Comparison of ENCODE assay signal across 20 cellular contexts in genomic region chr9:134253596-134254205, GRCh38.
DNase-seq lines count a peak whose midpoint lies in the region; TF ChIP-seq lines count a peak whose summit lies in the region.
"Had no signal": no experiment of that assay in that cellular context is flagged by ENCODE, and none has a peak within 500 bp of the region (broad histone marks: within the 10 kb centered on the region; RNA-seq: fewer than 3 reads in every experiment).

No MANE protein-coding gene starts in this region.

- H3K9ac ChIP-seq in endodermal cell (ENCODE audit: extremely low read depth, low read length, poor library complexity, severe bottlenecking) = no peak overlapping the region
- H3K9ac ChIP-seq: BLaER1 treated with 17β-estradiol and CSF1 and Interleukin-3, amounts not matched to agents 10 nM and 100 nM had no signal

- H3K27ac Mint-ChIP-seq in neural crest cell (ENCODE audit: unreplicated experiment) = peak overlapping the region; percentile 65
- H3K27ac Mint-ChIP-seq in endodermal cell = no peak overlapping the region
- H3K27ac Mint-ChIP-seq: activated naive CD8-positive, alpha-beta T cell; activated T-cell treated with anti-CD3 and anti-CD28 coated beads, Interleukin-2, amount 50 U/mL, for 72 hours had no signal

- H3K27ac ChIP-seq in esophagus squamous epithelium (no peak overlapping the region), ascending aorta (no peak overlapping the region), endodermal cell (ENCODE audit: low read depth, low read length) (no peak overlapping the region)
- H3K27ac ChIP-seq: BLaER1 treated with 17β-estradiol and CSF1 and Interleukin-3, amounts not matched to agents 10 nM and 100 nM; epithelial cell of prostate; left lung had no signal

- H3K4me1 Mint-ChIP-seq in neural crest cell (no peaks in the 10 kb centered on the region), endodermal cell (peaks cover 3% of the 10 kb centered on the region)

- no peak for TF ChIP-seq POLR2A in esophagus squamous epithelium (IDR thresholded peaks at IDR 0.05)

- intact Hi-C loops in esophagus squamous epithelium (cut with DNase I) (no loop called here), ascending aorta (cut with DNase I) (no loop called here)

- H3K9me3 ChIP-seq in MG63 (no peaks in the 10 kb centered on the region), esophagus squamous epithelium (peaks cover 0 to 5% (median 0%) of the 10 kb centered on the region in 3 donors), ascending aorta (peaks cover 0 to 4% of the 10 kb centered on the region in 2 donors), endodermal cell (ENCODE audit: control insufficient read depth, low read length) (no peaks in the 10 kb centered on the region)

- 51 to 63% methylated on average over 4 of the region's 4 CpGs for WGBS in esophagus squamous epithelium, 2 donors
- WGBS in endodermal cell (ENCODE audit: insufficient coverage in 1 of 2, insufficient read length in 1 of 2), 2 experiments = 79 to 80% methylated on average over 4 of the region's 4 CpGs

- H3K4me3 Mint-ChIP-seq in neural crest cell (no peak overlapping the region), endodermal cell (no peak overlapping the region)
- H3K4me3 Mint-ChIP-seq: activated naive CD8-positive, alpha-beta T cell; activated T-cell treated with anti-CD3 and anti-CD28 coated beads, Interleukin-2, amount 50 U/mL, for 72 hours had no signal

- no peak overlapping the region for H3K4me3 ChIP-seq in MG63
- no peak overlapping the region for H3K4me3 ChIP-seq in esophagus squamous epithelium
- H3K4me3 ChIP-seq in ascending aorta = no peak overlapping the region
- H3K4me3 ChIP-seq in endodermal cell (ENCODE audit: low read length) = no peak overlapping the region
- H3K4me3 ChIP-seq: BLaER1 treated with 17β-estradiol and CSF1 and Interleukin-3, amounts not matched to agents 10 nM and 100 nM; left lung; smooth muscle cell had no signal

- H3K36me3 ChIP-seq in MG63 (no peaks in the 10 kb centered on the region), esophagus squamous epithelium (no peaks in the 10 kb centered on the region), ascending aorta (no peaks in the 10 kb centered on the region), endodermal cell (ENCODE audit: control insufficient read depth, insufficient read depth, low read length) (no peaks in the 10 kb centered on the region)
- H3K36me3 ChIP-seq: BLaER1 treated with 17β-estradiol and CSF1 and Interleukin-3, amounts not matched to agents 10 nM and 100 nM; left lung had no signal

- H3K36me3 Mint-ChIP-seq in neural crest cell (ENCODE audit: low read depth) (peaks cover 3% of the 10 kb centered on the region), endodermal cell (ENCODE audit: low read depth) (no peaks in the 10 kb centered on the region)
- H3K36me3 Mint-ChIP-seq: activated naive CD8-positive, alpha-beta T cell had no signal

- peak; percentile 16 for DNase-seq in EH (ENCODE audit: low read depth)
- DNase-seq in MG63 = peak; percentile 72
- peak; percentile 65 for DNase-seq in fibroblast of gingiva (ENCODE audit: low read depth)
- no peak for DNase-seq in neural crest cell (ENCODE audit: low read depth, low spot score)
- no peak for DNase-seq in esophagus squamous epithelium (lab: John Stamatoyannopoulos, UW)
- no peak for DNase-seq in ascending aorta (ENCODE audit: low spot score in 2 of 2)
- DNase-seq in endodermal cell = no peak
- DNase-seq: activated CD8-positive, alpha-beta memory T cell treated with anti-CD3 and anti-CD28 coated beads for 24 hours; activated T-cell treated with anti-CD3 and anti-CD28 coated beads, Interleukin-2, amount 50 U/mL, for 72 hours; glutamatergic neuron; NCI-H1436 treated with DMSO at 0.1 percent for 48 hours; NCI-H526; RPMI8226; stimulated activated CD4-positive, alpha-beta T cell treated with anti-CD3 and anti-CD28 coated beads, Interleukin-2, amount 100 ng/mL, for 48 hours; trophoblast cell had no signal

- H3K27me3 Mint-ChIP-seq in neural crest cell (ENCODE audit: low read depth) (peaks cover 3% of the 10 kb centered on the region), endodermal cell (ENCODE audit: insufficient read depth) (no peaks in the 10 kb centered on the region)
- H3K27me3 Mint-ChIP-seq: activated naive CD8-positive, alpha-beta T cell had no signal

- peaks cover 4% of the 10 kb centered on the region for H3K9me3 Mint-ChIP-seq in neural crest cell
- peaks cover under 1% of the 10 kb centered on the region for H3K9me3 Mint-ChIP-seq in endodermal cell
- H3K9me3 Mint-ChIP-seq: activated T-cell treated with anti-CD3 and anti-CD28 coated beads, Interleukin-2, amount 50 U/mL, for 72 hours had no signal

- TF ChIP-seq CTCF in neural crest cell (conservative IDR thresholded peaks at IDR 0.05) (no peak), esophagus squamous epithelium (IDR thresholded peaks at IDR 0.05) (no peak), ascending aorta (IDR thresholded peaks at IDR 0.05) (no peak), endodermal cell (conservative IDR thresholded peaks at IDR 0.05) (no peak)

- H3K4me1 ChIP-seq in esophagus squamous epithelium (no peaks in the 10 kb centered on the region), ascending aorta (peaks cover 0 to 1% of the 10 kb centered on the region in 2 donors), endodermal cell (ENCODE audit: control insufficient read depth, insufficient read depth, low read length) (no peaks in the 10 kb centered on the region)
- H3K4me1 ChIP-seq: left lung had no signal

- H3K27me3 ChIP-seq in MG63 (no peaks in the 10 kb centered on the region), esophagus squamous epithelium (peaks cover 0 to 23% (median 0%) of the 10 kb centered on the region in 4 donors), ascending aorta (no peaks in the 10 kb centered on the region), endodermal cell (ENCODE audit: control insufficient read depth, insufficient read depth, low read length, poor library complexity, severe bottlenecking) (no peaks in the 10 kb centered on the region)
- H3K27me3 ChIP-seq: left lung had no signal

Comparison
In these comparisons a context has a peak if more than half of its experiments do, and no peak if none do; other contexts are left out.
1. DNase-seq: peak in EH (single experiment), MG63 (single experiment) and fibroblast of gingiva (single experiment); none in neural crest cell (single experiment), esophagus squamous epithelium (single experiment), ascending aorta (0 of 2) and endodermal cell (single experiment).